In the genomic region with DNA sequence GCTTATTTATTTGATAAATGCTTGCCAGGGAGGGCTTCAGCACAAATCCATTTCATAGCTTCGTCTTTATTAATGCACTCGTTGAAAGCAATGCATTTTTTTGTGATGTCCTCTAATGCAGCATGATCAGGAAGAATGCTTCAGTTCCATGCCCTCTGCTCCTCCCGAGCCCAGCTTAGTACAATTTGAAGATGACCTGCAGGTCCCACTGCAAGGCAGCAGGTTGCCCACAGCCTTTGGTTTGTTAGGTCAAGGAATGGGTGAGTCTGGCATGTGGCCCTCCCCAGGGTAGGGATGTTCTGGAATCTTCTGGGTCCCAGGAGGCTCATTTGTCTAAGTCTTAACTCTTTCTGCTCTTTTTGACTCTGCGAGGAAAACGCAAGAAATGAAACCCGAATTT, we compare ENCODE assay signal across 1 cellular context.
TF ChIP-seq lines count a peak whose summit lies in the region.

No MANE protein-coding gene starts in this region.

TF ChIP-seq in GM23338, 12 proteins besides CTCF, POLR2A, EP300 and RAD21 (continued from another document):
- TF ChIP-seq, protein P1, sequence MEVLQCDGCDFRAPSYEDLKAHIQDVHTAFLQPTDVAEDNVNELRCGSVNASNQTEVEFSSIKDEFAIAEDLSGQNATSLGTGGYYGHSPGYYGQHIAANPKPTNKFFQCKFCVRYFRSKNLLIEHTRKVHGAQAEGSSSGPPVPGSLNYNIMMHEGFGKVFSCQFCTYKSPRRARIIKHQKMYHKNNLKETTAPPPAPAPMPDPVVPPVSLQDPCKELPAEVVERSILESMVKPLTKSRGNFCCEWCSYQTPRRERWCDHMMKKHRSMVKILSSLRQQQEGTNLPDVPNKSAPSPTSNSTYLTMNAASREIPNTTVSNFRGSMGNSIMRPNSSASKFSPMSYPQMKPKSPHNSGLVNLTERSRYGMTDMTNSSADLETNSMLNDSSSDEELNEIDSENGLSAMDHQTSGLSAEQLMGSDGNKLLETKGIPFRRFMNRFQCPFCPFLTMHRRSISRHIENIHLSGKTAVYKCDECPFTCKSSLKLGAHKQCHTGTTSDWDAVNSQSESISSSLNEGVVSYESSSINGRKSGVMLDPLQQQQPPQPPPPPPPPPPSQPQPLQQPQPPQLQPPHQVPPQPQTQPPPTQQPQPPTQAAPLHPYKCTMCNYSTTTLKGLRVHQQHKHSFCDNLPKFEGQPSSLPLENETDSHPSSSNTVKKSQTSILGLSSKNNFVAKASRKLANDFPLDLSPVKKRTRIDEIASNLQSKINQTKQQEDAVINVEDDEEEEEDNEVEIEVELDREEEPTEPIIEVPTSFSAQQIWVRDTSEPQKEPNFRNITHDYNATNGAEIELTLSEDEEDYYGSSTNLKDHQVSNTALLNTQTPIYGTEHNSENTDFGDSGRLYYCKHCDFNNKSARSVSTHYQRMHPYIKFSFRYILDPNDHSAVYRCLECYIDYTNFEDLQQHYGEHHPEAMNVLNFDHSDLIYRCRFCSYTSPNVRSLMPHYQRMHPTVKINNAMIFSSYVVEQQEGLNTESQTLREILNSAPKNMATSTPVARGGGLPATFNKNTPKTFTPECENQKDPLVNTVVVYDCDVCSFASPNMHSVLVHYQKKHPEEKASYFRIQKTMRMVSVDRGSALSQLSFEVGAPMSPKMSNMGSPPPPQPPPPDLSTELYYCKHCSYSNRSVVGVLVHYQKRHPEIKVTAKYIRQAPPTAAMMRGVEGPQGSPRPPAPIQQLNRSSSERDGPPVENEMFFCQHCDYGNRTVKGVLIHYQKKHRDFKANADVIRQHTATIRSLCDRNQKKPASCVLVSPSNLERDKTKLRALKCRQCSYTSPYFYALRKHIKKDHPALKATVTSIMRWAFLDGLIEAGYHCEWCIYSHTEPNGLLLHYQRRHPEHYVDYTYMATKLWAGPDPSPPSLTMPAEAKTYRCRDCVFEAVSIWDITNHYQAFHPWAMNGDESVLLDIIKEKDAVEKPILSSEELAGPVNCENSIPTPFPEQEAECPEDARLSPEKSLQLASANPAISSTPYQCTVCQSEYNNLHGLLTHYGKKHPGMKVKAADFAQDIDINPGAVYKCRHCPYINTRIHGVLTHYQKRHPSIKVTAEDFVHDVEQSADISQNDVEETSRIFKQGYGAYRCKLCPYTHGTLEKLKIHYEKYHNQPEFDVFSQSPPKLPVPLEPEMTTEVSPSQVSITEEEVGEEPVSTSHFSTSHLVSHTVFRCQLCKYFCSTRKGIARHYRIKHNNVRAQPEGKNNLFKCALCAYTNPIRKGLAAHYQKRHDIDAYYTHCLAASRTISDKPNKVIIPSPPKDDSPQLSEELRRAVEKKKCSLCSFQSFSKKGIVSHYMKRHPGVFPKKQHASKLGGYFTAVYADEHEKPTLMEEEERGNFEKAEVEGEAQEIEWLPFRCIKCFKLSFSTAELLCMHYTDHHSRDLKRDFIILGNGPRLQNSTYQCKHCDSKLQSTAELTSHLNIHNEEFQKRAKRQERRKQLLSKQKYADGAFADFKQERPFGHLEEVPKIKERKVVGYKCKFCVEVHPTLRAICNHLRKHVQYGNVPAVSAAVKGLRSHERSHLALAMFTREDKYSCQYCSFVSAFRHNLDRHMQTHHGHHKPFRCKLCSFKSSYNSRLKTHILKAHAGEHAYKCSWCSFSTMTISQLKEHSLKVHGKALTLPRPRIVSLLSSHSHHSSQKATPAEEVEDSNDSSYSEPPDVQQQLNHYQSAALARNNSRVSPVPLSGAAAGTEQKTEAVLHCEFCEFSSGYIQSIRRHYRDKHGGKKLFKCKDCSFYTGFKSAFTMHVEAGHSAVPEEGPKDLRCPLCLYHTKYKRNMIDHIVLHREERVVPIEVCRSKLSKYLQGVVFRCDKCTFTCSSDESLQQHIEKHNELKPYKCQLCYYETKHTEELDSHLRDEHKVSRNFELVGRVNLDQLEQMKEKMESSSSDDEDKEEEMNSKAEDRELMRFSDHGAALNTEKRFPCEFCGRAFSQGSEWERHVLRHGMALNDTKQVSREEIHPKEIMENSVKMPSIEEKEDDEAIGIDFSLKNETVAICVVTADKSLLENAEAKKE (CRISPR knock-in tag; IDR thresholded peaks at IDR 0.05), result no peak
- no peak for TF ChIP-seq EZH2 (IDR thresholded peaks at IDR 0.05; ENCODE audit: low read depth, unreplicated experiment)
- TF ChIP-seq POLR2AphosphoS5 (IDR thresholded peaks at IDR 0.05; ENCODE audit: low read depth), result no peak
- TF ChIP-seq, protein P2, sequence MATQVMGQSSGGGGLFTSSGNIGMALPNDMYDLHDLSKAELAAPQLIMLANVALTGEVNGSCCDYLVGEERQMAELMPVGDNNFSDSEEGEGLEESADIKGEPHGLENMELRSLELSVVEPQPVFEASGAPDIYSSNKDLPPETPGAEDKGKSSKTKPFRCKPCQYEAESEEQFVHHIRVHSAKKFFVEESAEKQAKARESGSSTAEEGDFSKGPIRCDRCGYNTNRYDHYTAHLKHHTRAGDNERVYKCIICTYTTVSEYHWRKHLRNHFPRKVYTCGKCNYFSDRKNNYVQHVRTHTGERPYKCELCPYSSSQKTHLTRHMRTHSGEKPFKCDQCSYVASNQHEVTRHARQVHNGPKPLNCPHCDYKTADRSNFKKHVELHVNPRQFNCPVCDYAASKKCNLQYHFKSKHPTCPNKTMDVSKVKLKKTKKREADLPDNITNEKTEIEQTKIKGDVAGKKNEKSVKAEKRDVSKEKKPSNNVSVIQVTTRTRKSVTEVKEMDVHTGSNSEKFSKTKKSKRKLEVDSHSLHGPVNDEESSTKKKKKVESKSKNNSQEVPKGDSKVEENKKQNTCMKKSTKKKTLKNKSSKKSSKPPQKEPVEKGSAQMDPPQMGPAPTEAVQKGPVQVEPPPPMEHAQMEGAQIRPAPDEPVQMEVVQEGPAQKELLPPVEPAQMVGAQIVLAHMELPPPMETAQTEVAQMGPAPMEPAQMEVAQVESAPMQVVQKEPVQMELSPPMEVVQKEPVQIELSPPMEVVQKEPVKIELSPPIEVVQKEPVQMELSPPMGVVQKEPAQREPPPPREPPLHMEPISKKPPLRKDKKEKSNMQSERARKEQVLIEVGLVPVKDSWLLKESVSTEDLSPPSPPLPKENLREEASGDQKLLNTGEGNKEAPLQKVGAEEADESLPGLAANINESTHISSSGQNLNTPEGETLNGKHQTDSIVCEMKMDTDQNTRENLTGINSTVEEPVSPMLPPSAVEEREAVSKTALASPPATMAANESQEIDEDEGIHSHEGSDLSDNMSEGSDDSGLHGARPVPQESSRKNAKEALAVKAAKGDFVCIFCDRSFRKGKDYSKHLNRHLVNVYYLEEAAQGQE (IDR thresholded peaks at IDR 0.05; ENCODE audit: unreplicated experiment), result no peak
- no peak for TF ChIP-seq EZH2phosphoT487 (IDR thresholded peaks at IDR 0.05; ENCODE audit: unreplicated experiment)
